ENCODE assay signal across 34 cellular contexts in genomic region chr5:165665735-165666400, GRCh38.
"Had no signal": no experiment of that assay in that cellular context is flagged by ENCODE, and none has a peak within 500 bp of the region (broad histone marks: within the 10 kb centered on the region; RNA-seq: fewer than 3 reads in every experiment).

No MANE protein-coding gene starts in this region.

- H3K4me1 ChIP-seq: adrenal gland, breast epithelium had no signal

- H3K36me3 ChIP-seq: adrenal gland, brain microvascular endothelial cell, breast epithelium, WERI-Rb-1 had no signal

- DNase-seq: activated CD4-positive, alpha-beta memory T cell treated with anti-CD3 and anti-CD28 coated beads, Interleukin-2, amount 10 ng/mL, durations not matched to agents 7 days and 5 days; activated CD4-positive, alpha-beta T cell treated with anti-CD3 and anti-CD28 coated beads for 1 hour; activated CD4-positive, alpha-beta T cell treated with anti-CD3 and anti-CD28 coated beads for 36 hours; activated CD4-positive, alpha-beta T cell treated with anti-CD3 and anti-CD28 coated beads for 48 hours; activated CD4-positive, alpha-beta T cell treated with anti-CD3 and anti-CD28 coated beads, Interleukin-2, amount 10 ng/mL, durations not matched to agents 7 days and 5 days; activated CD4-positive, alpha-beta T cell treated with anti-CD3 and anti-CD28 coated beads, Interleukin-2, amount 50 U/mL, for 48 hours; activated CD4-positive, CD25-positive, alpha-beta regulatory T cell; activated CD8-positive, alpha-beta memory T cell treated with anti-CD3 and anti-CD28 coated beads for 24 hours; activated CD8-positive, alpha-beta memory T cell treated with anti-CD3 and anti-CD28 coated beads, Interleukin-2, amount 10 ng/mL, durations not matched to agents 7 days and 5 days; activated CD8-positive, alpha-beta memory T cell treated with anti-CD3 and anti-CD28 coated beads, Interleukin-2, amount 50 U/mL, for 48 hours; activated CD8-positive, alpha-beta T cell treated with anti-CD3 and anti-CD28 coated beads, Interleukin-2, amount 10 ng/mL, durations not matched to agents 7 days and 5 days; activated effector memory CD4-positive, alpha-beta T cell treated with Interleukin-2 at 50 U/mL for 16 hours; activated gamma-delta T cell; activated naive CD4-positive, alpha-beta T cell treated with anti-CD3 and anti-CD28 coated beads for 36 hours; activated naive CD4-positive, alpha-beta T cell treated with anti-CD3 and anti-CD28 coated beads, Interleukin-2, amount 50 U/mL, for 16 hours; activated naive CD8-positive, alpha-beta T cell treated with anti-CD3 and anti-CD28 coated beads for 36 hours; activated T-cell treated with anti-CD3 and anti-CD28 coated beads, Interleukin-2, amount 50 U/mL, for 24 hours; activated T-cell treated with anti-CD3 and anti-CD28 coated beads, Interleukin-2, amount 50 U/mL, for 48 hours; adrenal gland; amniotic stem cell; aorta; body of pancreas; brain microvascular endothelial cell; central memory CD4-positive, alpha-beta T cell; T-helper 1 cell; T-helper 2 cell; T-helper 9 cell; WERI-Rb-1 had no signal

- ATAC-seq: activated CD4-positive, alpha-beta T cell treated with anti-CD3 and anti-CD28 coated beads for 36 hours; activated CD4-positive, CD25-positive, alpha-beta regulatory T cell treated with anti-CD3 and anti-CD28 coated beads, Interleukin-2, amount 50 U/mL, for 24 hours; activated CD8-positive, alpha-beta memory T cell treated with anti-CD3 and anti-CD28 coated beads, Interleukin-2, amount 10 ng/mL, durations not matched to agents 7 days and 5 days; activated CD8-positive, alpha-beta T cell treated with anti-CD3 and anti-CD28 coated beads, Interleukin-2, amount 10 ng/mL, durations not matched to agents 7 days and 5 days; activated naive CD4-positive, alpha-beta T cell treated with anti-CD3 and anti-CD28 coated beads, Interleukin-2, amount 50 U/mL, for 72 hours; body of pancreas; WTC11 had no signal

- FAIRE-seq: astrocyte, TTC549 had no signal

- H3K9me3 ChIP-seq: adrenal gland, body of pancreas, breast epithelium had no signal

- H3K4me3 ChIP-seq: adrenal gland, body of pancreas, breast epithelium had no signal

- H3K27me3 ChIP-seq: adrenal gland, body of pancreas, brain microvascular endothelial cell, breast epithelium had no signal

- H3K27ac ChIP-seq: adrenal gland, body of pancreas, brain microvascular endothelial cell, breast epithelium, WERI-Rb-1 had no signal
